1 cellular context compared by ENCODE assay signal in the genomic region with DNA sequence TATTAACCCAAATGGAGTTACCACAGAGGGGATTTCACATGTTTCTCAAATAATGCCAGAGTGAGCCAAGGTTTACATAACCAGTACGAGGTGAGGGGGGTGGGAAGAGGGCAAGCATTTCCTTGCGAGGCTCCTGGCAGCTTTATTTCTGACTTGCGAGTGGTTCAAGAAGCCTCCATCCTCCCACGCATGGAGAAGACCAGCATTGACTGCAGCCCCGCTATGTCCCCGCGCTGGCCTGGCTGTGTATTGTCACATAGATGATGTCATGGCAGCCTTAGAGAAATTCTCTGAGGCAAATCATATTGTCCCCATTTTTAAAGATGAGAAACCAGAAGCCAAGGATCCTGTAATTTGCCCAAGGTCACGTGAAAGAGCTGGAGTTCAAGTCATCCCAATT.
TF ChIP-seq lines count a peak whose summit lies in the region.

No MANE protein-coding gene starts in this region.

TF ChIP-seq in H1, 55 proteins besides CTCF, POLR2A, EP300 and RAD21:
- no peak for TF ChIP-seq YY1 (IDR thresholded peaks at IDR 0.05; ENCODE audit: low read depth, low read length)
- no peak for TF ChIP-seq SRF (IDR thresholded peaks at IDR 0.05; ENCODE audit: low read depth, low read length)
- no peak for TF ChIP-seq SIX5 (IDR thresholded peaks at IDR 0.05; ENCODE audit: low read depth, low read length)
- TF ChIP-seq TAF1 (IDR thresholded peaks at IDR 0.05; ENCODE audit: low read depth, low read length): no peak
- no peak for TF ChIP-seq RBBP5 (IDR thresholded peaks at IDR 0.05; ENCODE audit: borderline replicate concordance, low read depth, low read length)
- TF ChIP-seq SP4 (IDR thresholded peaks at IDR 0.05; ENCODE audit: low read length): no peak
- no peak for TF ChIP-seq PHF8 (conservative IDR thresholded peaks at IDR 0.05; ENCODE audit: low read depth, low read length)
- TF ChIP-seq NRF1 (IDR thresholded peaks at IDR 0.05; ENCODE audit: low read depth, low read length): no peak
- TF ChIP-seq GABPA (IDR thresholded peaks at IDR 0.05; ENCODE audit: borderline replicate concordance, insufficient read depth, low read length): no peak
- TF ChIP-seq ASH2L (IDR thresholded peaks at IDR 0.05; ENCODE audit: low read length): no peak
- TF ChIP-seq TBP (IDR thresholded peaks at IDR 0.05; ENCODE audit: low read depth, low read length): no peak
- no peak for TF ChIP-seq HDAC2 (IDR thresholded peaks at IDR 0.05; ENCODE audit: borderline replicate concordance in 1 of 2, low read depth in 2 of 2, low read length in 2 of 2)
- no peak for TF ChIP-seq FOSL1 (IDR thresholded peaks at IDR 0.05; ENCODE audit: insufficient read depth, low read depth, low read length)
- no peak for TF ChIP-seq ATF2 (IDR thresholded peaks at IDR 0.05; ENCODE audit: low read length)
- TF ChIP-seq EGR1 (IDR thresholded peaks at IDR 0.05; ENCODE audit: borderline replicate concordance, low read depth, low read length): no peak
- TF ChIP-seq, protein P1, sequence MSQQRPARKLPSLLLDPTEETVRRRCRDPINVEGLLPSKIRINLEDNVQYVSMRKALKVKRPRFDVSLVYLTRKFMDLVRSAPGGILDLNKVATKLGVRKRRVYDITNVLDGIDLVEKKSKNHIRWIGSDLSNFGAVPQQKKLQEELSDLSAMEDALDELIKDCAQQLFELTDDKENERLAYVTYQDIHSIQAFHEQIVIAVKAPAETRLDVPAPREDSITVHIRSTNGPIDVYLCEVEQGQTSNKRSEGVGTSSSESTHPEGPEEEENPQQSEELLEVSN (IDR thresholded peaks at IDR 0.05): no peak
